20 cellular contexts compared by ENCODE assay signal in the genomic region with DNA sequence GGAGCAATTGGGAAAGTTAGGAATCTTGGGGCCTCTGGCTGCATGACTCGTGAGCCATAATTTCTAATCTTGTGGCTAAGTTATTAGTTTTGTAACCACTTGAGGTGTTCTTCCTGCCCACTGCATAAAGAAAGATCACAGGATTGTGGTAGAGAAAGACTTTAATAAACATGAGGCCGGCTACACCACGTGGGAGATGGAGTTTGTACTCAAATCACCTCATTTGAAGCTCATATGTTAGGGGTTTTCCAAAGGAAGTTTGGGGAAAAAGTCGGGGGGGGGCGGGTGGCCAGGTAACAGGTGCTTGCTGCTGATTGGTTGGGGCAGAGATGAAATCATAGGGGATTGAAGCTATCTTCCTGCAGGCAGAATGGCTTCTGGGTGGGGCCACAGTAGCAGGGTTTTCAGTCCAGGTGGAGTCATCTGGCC.
DNase-seq lines count a peak whose midpoint lies in the region; ATAC-seq and TF ChIP-seq lines count a peak whose summit lies in the region.
"Had no signal": no experiment of that assay in that cellular context is flagged by ENCODE, and none has a peak within 500 bp of the region (broad histone marks: within the 10 kb centered on the region; RNA-seq: fewer than 3 reads in every experiment).

No MANE protein-coding gene starts in this region.

- no peak for TF ChIP-seq CTCF in Calu3 (IDR thresholded peaks at IDR 0.05; ENCODE audit: unreplicated experiment)
- no peak for TF ChIP-seq CTCF in PC-3 (conservative IDR thresholded peaks at IDR 0.05; ENCODE audit: low read depth, low read length)
- TF ChIP-seq CTCF in sigmoid colon (IDR thresholded peaks at IDR 0.05): no peak
- no peak for TF ChIP-seq CTCF in endodermal cell (conservative IDR thresholded peaks at IDR 0.05)

- H3K27me3 Mint-ChIP-seq in activated CD4-positive, alpha-beta T cell treated with anti-CD3 and anti-CD28 coated beads, Interleukin-2, amount 10 ng/mL, durations not matched to agents 7 days and 5 days: no peaks in the 10 kb centered on the region
- H3K27me3 Mint-ChIP-seq in Calu3 (ENCODE audit: unreplicated experiment) (no peaks in the 10 kb centered on the region), endodermal cell (ENCODE audit: insufficient read depth) (peaks cover 4% of the 10 kb centered on the region)

- H3K4me3 Mint-ChIP-seq in activated CD4-positive, alpha-beta T cell treated with anti-CD3 and anti-CD28 coated beads, Interleukin-2, amount 10 ng/mL, durations not matched to agents 7 days and 5 days: no peak overlapping the region
- H3K4me3 Mint-ChIP-seq in Calu3 (ENCODE audit: low read depth, unreplicated experiment) (no peak overlapping the region), endodermal cell (no peak overlapping the region)
- H3K4me3 Mint-ChIP-seq: CD14-positive monocyte had no signal

- H3K9me2 ChIP-seq in PC-3 (replicated peaks; ENCODE audit: low read length): no peaks in the 10 kb centered on the region

- peaks cover 35% of the 10 kb centered on the region for H3K4me1 ChIP-seq in PC-3 (ENCODE audit: insufficient read depth, low read length)
- H3K4me1 ChIP-seq in sigmoid colon: no peaks in the 10 kb centered on the region
- H3K4me1 ChIP-seq in endodermal cell (ENCODE audit: control insufficient read depth, insufficient read depth, low read length): no peaks in the 10 kb centered on the region

- H3F3A ChIP-seq in PC-3 (ENCODE audit: low read length, unreplicated experiment): no peaks in the 10 kb centered on the region

- H4K20me1 ChIP-seq in PC-3 (ENCODE audit: low read length): no peaks in the 10 kb centered on the region

- H3K4me1 Mint-ChIP-seq in activated CD4-positive, alpha-beta T cell treated with anti-CD3 and anti-CD28 coated beads, Interleukin-2, amount 10 ng/mL, durations not matched to agents 7 days and 5 days: no peaks in the 10 kb centered on the region
- H3K4me1 Mint-ChIP-seq in Calu3 (ENCODE audit: low read depth, unreplicated experiment) (peaks cover 76% of the 10 kb centered on the region), endodermal cell (peaks cover 18% of the 10 kb centered on the region)

- intact Hi-C loops in Calu3 (cut with micrococcal nuclease; ENCODE audit: unreplicated experiment) (no loop called here), PC-3 (cut with micrococcal nuclease) (no loop called here), sigmoid colon (cut with DNase I) (no loop called here)

- no peaks in the 10 kb centered on the region for H3K27me3 ChIP-seq in PC-3 (ENCODE audit: low read length)
- H3K27me3 ChIP-seq in sigmoid colon: no peaks in the 10 kb centered on the region
- H3K27me3 ChIP-seq in endodermal cell (ENCODE audit: control insufficient read depth, insufficient read depth, low read length, poor library complexity, severe bottlenecking): no peaks in the 10 kb centered on the region

- 68 to 71% methylated on average over 5 of the region's 5 CpGs for WGBS in sigmoid colon, 2 donors
- WGBS in endodermal cell (ENCODE audit: insufficient coverage in 1 of 2, insufficient read length in 1 of 2), 2 experiments: 88% methylated on average over 4 of the region's 5 CpGs; no CpG with 5 or more reads in 1 of the 2 experiments

- no peak overlapping the region for H3K4me3 ChIP-seq in PC-3 (ENCODE audit: low read length)
- no peak overlapping the region for H3K4me3 ChIP-seq in sigmoid colon
- H3K4me3 ChIP-seq in endodermal cell (ENCODE audit: low read length): no peak overlapping the region
- H3K4me3 ChIP-seq: HAP-1 had no signal

- peak overlapping the region; percentile 66 for H3K27ac ChIP-seq in PC-3 (ENCODE audit: low read length)
- peak overlapping the region; percentile 35 for H3K27ac ChIP-seq in epithelial cell of prostate
- no peak overlapping the region for H3K27ac ChIP-seq in sigmoid colon
- H3K27ac ChIP-seq in endodermal cell (ENCODE audit: low read depth, low read length): no peak overlapping the region

- POLR2A ChIA-PET in activated CD4-positive, alpha-beta T cell treated with anti-CD3 and anti-CD28 coated beads, Interleukin-2, amount 10 ng/mL, durations not matched to agents 7 days and 5 days (lab: Charles Lee): no interaction called here
- POLR2A ChIA-PET in PC-3 (lab: Charles Lee; ENCODE audit: unreplicated experiment): interaction anchor here (0.7 kb wide), 1 partner anchor 742 kb away, joined by 7 read pairs; no protein-coding TSS in a partner anchor

- no peaks in the 10 kb centered on the region for H3K36me3 Mint-ChIP-seq in activated CD4-positive, alpha-beta T cell treated with anti-CD3 and anti-CD28 coated beads, Interleukin-2, amount 10 ng/mL, durations not matched to agents 7 days and 5 days (ENCODE audit: low read depth)
- peaks cover 6% of the 10 kb centered on the region for H3K36me3 Mint-ChIP-seq in Calu3 (ENCODE audit: insufficient read depth, unreplicated experiment)
- H3K36me3 Mint-ChIP-seq in endodermal cell (ENCODE audit: low read depth): no peaks in the 10 kb centered on the region
- H3K36me3 Mint-ChIP-seq: CD14-positive monocyte had no signal

- DNase-seq in activated CD4-positive, alpha-beta T cell treated with anti-CD3 and anti-CD28 coated beads for 4 hours: peak; percentile 3 to 11
- no peak for DNase-seq in activated CD4-positive, alpha-beta T cell treated with anti-CD3 and anti-CD28 coated beads, Interleukin-2, amount 10 ng/mL, durations not matched to agents 7 days and 5 days
- peak; percentile 38 for DNase-seq in Calu3
- DNase-seq in PC-3: peak; percentile 69
- DNase-seq in epithelial cell of prostate (ENCODE audit: low read depth, low spot score): peak; percentile 39
- DNase-seq in sigmoid colon: no peak
- DNase-seq in endodermal cell: no peak
- no peak for DNase-seq in erythroblast (lab: John Stamatoyannopoulos, UW)
- DNase-seq: 8988T; Caco-2; DMS79; GDM1; NCI-H1092 treated with DMSO at 0.1 percent for 48 hours; NCI-H1694; NCI-H2107; NCI-H69; NK-92 treated with Interleukin-12 subunit alpha and Interleukin-12 subunit beta, amount 100 ng/mL, for 24 hours; SHP77 had no signal

- TF ChIP-seq EP300 in sigmoid colon (IDR thresholded peaks at IDR 0.05): no peak

- TF ChIP-seq POLR2A in sigmoid colon (IDR thresholded peaks at IDR 0.05): no peak
- no peak for TF ChIP-seq POLR2A in erythroblast (IDR thresholded peaks at IDR 0.05; ENCODE audit: low read length)

- no peak overlapping the region for H3K4me2 ChIP-seq in PC-3 (ENCODE audit: low read length)

- H3K36me3 ChIP-seq in PC-3 (ENCODE audit: low read depth, low read length): no peaks in the 10 kb centered on the region
- no peaks in the 10 kb centered on the region for H3K36me3 ChIP-seq in sigmoid colon
- no peaks in the 10 kb centered on the region for H3K36me3 ChIP-seq in endodermal cell (ENCODE audit: control insufficient read depth, insufficient read depth, low read length)
- H3K36me3 ChIP-seq: HAP-1 had no signal

- H3K9me3 Mint-ChIP-seq in activated CD4-positive, alpha-beta T cell treated with anti-CD3 and anti-CD28 coated beads, Interleukin-2, amount 10 ng/mL, durations not matched to agents 7 days and 5 days: no peaks in the 10 kb centered on the region
- H3K9me3 Mint-ChIP-seq in Calu3 (ENCODE audit: low read depth, unreplicated experiment) (peaks cover 5% of the 10 kb centered on the region), endodermal cell (peaks cover 69% of the 10 kb centered on the region)

- H2AFZ ChIP-seq in PC-3 (ENCODE audit: low read length): no peak overlapping the region

- H3K27ac Mint-ChIP-seq in activated CD4-positive, alpha-beta T cell treated with anti-CD3 and anti-CD28 coated beads, Interleukin-2, amount 10 ng/mL, durations not matched to agents 7 days and 5 days: no peak overlapping the region
- H3K27ac Mint-ChIP-seq in Calu3 (ENCODE audit: unreplicated experiment) (peak overlapping the region; percentile 68), endodermal cell (no peak overlapping the region)
- H3K27ac Mint-ChIP-seq: CD14-positive monocyte had no signal

- no peaks in the 10 kb centered on the region for H3K9me3 ChIP-seq in PC-3 (ENCODE audit: low read length)
- H3K9me3 ChIP-seq in sigmoid colon: no peaks in the 10 kb centered on the region
- H3K9me3 ChIP-seq in endodermal cell (ENCODE audit: control insufficient read depth, low read length): no peaks in the 10 kb centered on the region
- H3K9me3 ChIP-seq: Caco-2, HAP-1 had no signal

- H3K79me2 ChIP-seq in PC-3 (ENCODE audit: low read length): no peaks in the 10 kb centered on the region

- BruUV-seq in Calu3 (replicated peaks; lab: Mats Ljungman, UMichigan) (no TSS peak), PC-3 (replicated peaks; lab: Mats Ljungman, UMichigan) (no TSS peak)

- ATAC-seq in PC-3: no peak

- CTCF ChIA-PET in activated CD4-positive, alpha-beta T cell treated with anti-CD3 and anti-CD28 coated beads, Interleukin-2, amount 10 ng/mL, durations not matched to agents 7 days and 5 days (lab: Charles Lee): no interaction called here
- CTCF ChIA-PET in Calu3 (lab: Charles Lee) (interaction anchor here (0.6 kb wide), 2 partner anchors 63 to 79 kb away, joined by 3 read pairs; no protein-coding TSS in a partner anchor), PC-3 (lab: Charles Lee) (no interaction called here)

- H3K9ac ChIP-seq in PC-3 (ENCODE audit: low read length) (no peak overlapping the region), endodermal cell (ENCODE audit: extremely low read depth, low read length, poor library complexity, severe bottlenecking) (no peak overlapping the region)

Comparison
In these comparisons a context has a peak if more than half of its experiments do, and no peak if none do; other contexts are left out.
1. DNase-seq: peak in activated CD4-positive, alpha-beta T cell treated with anti-CD3 and anti-CD28 coated beads for 4 hours (2 of 2), Calu3 (single experiment), PC-3 (single experiment) and epithelial cell of prostate (single experiment); none in activated CD4-positive, alpha-beta T cell treated with anti-CD3 and anti-CD28 coated beads, Interleukin-2, amount 10 ng/mL, durations not matched to agents 7 days and 5 days (single experiment), sigmoid colon (single experiment), endodermal cell (single experiment) and erythroblast (0 of 2).
2. H3K27ac ChIP-seq: peak in PC-3 (single experiment) and epithelial cell of prostate (single experiment); none in sigmoid colon (0 of 4) and endodermal cell (single experiment).